ENCODE assay signal across 15 cellular contexts in genomic region chr7:568031-568680, GRCh38. TPM values are rescaled to one million over a fixed set of nuclear protein-coding genes. Genes with fewer than 3 reads are reported as not detected.
A peak's percentile ranks its signal among the peaks of the same experiment; 100 is the strongest.
DNase-seq lines count a peak whose midpoint lies in the region; FAIRE-seq and TF ChIP-seq lines count a peak whose summit lies in the region.
"Had no signal": no experiment of that assay in that cellular context is flagged by ENCODE, and none has a peak within 500 bp of the region (broad histone marks: within the 10 kb centered on the region; RNA-seq: fewer than 3 reads in every experiment).

No MANE protein-coding gene starts in this region.

- no peak for FAIRE-seq in small intestine (lab: Jason Lieb, UNC)
- FAIRE-seq: H54 had no signal

- H3K36me3 ChIP-seq in right atrium auricular region (no peaks in the 10 kb centered on the region), small intestine (ENCODE audit: control insufficient read depth in 2 of 2, insufficient read depth in 2 of 2, low read length in 2 of 2) (no peaks in the 10 kb centered on the region)
- H3K36me3 ChIP-seq: Peyer's patch had no signal

- H3K9me3 ChIP-seq in right atrium auricular region: no peaks in the 10 kb centered on the region
- H3K9me3 ChIP-seq in small intestine (ENCODE audit: control insufficient read depth, low read depth): no peaks in the 10 kb centered on the region
- H3K9me3 ChIP-seq: Peyer's patch had no signal

- peaks cover 0 to 36% of the 10 kb centered on the region in 2 donors for H3K4me1 ChIP-seq in right atrium auricular region
- no peaks in the 10 kb centered on the region for H3K4me1 ChIP-seq in small intestine (ENCODE audit: control insufficient read depth in 2 of 2, insufficient read depth in 1 of 2, low read depth in 1 of 2, low read length in 1 of 2)

- H3K27me3 ChIP-seq in right atrium auricular region: no peaks in the 10 kb centered on the region
- H3K27me3 ChIP-seq in small intestine (ENCODE audit: control insufficient read depth in 2 of 2, insufficient read depth in 2 of 2, low read length in 2 of 2): no peaks in the 10 kb centered on the region
- H3K27me3 ChIP-seq: Peyer's patch had no signal

- H3K4me1 Mint-ChIP-seq in progenitor cell of endocrine pancreas (ENCODE audit: low read depth) (no peaks in the 10 kb centered on the region), type B pancreatic cell (ENCODE audit: unreplicated experiment) (peaks cover under 1% of the 10 kb centered on the region)

- no peaks in the 10 kb centered on the region for H3K9me3 Mint-ChIP-seq in progenitor cell of endocrine pancreas (ENCODE audit: low read depth)
- no peaks in the 10 kb centered on the region for H3K9me3 Mint-ChIP-seq in type B pancreatic cell

- WGBS in small intestine, 3 donors: 69 to 91% (median 89%) methylated on average over 17 of the region's 17 CpGs

- H3K27ac ChIP-seq in right atrium auricular region (peak overlapping the region; percentile 41 to 59), small intestine (ENCODE audit: low read depth in 1 of 2, low read length in 1 of 2) (no peak overlapping the region)

- peak overlapping the region; percentile 62 for H3K27ac Mint-ChIP-seq in progenitor cell of endocrine pancreas
- H3K27ac Mint-ChIP-seq in type B pancreatic cell: no peak overlapping the region

- H3K4me3 Mint-ChIP-seq in progenitor cell of endocrine pancreas (ENCODE audit: low read depth) (no peak overlapping the region), type B pancreatic cell (no peak overlapping the region)

- no peaks in the 10 kb centered on the region for H3K27me3 Mint-ChIP-seq in progenitor cell of endocrine pancreas
- H3K27me3 Mint-ChIP-seq in type B pancreatic cell: no peaks in the 10 kb centered on the region

- TF ChIP-seq CTCF in right atrium auricular region (IDR thresholded peaks at IDR 0.05): no peak
- no peak for TF ChIP-seq CTCF in progenitor cell of endocrine pancreas (IDR thresholded peaks at IDR 0.05; ENCODE audit: unreplicated experiment)
- TF ChIP-seq CTCF in type B pancreatic cell (conservative IDR thresholded peaks at IDR 0.05): no peak

- no peak overlapping the region for H3K4me3 ChIP-seq in right atrium auricular region
- H3K4me3 ChIP-seq in small intestine (ENCODE audit: low read depth in 1 of 2, low read length in 2 of 2): no peak overlapping the region
- H3K4me3 ChIP-seq: Peyer's patch had no signal

- DNase-seq in dermis blood vessel endothelial cell (peak; percentile 15), right atrium auricular region (ENCODE audit: low spot score) (no peak), progenitor cell of endocrine pancreas (ENCODE audit: low spot score, unreplicated experiment) (no peak), GM19238 (ENCODE audit: insufficient read length, low spot score) (no peak), type B pancreatic cell (ENCODE audit: extremely low spot score, unreplicated experiment) (no peak), kidney tubule cell (ENCODE audit: low spot score) (no peak), small intestine (no peak)
- DNase-seq: C1 segment of cervical spinal cord, MM.1S, NCI-H1105, NCI-H2029, NCI-H2171 treated with DMSO at 0.1 percent for 48 hours, Peyer's patch, SHP77 treated with DMSO at 0.1 percent for 48 hours had no signal

- H3K36me3 Mint-ChIP-seq in progenitor cell of endocrine pancreas (ENCODE audit: insufficient read depth) (peaks cover 3% of the 10 kb centered on the region), type B pancreatic cell (no peaks in the 10 kb centered on the region)

RNA-seq across cellular contexts. Expression of gene PDGFA, which starts 48.5 kb away (rescaled TPM):
- total RNA-seq in dermis blood vessel endothelial cell (68.8 and 100 TPM in 2 replicates), right atrium auricular region (10 to 100 TPM; 31.8 to 34.2 TPM), progenitor cell of endocrine pancreas (81.2 and 86.2 TPM in 2 replicates), type B pancreatic cell (ENCODE audit: low replicate concordance) (28.1 and 49.7 TPM in 2 replicates)
- 10 to 100 TPM; 17.4 to 38.2 (median 26.5) TPM for polyA plus RNA-seq in small intestine

Comparison
In these comparisons a context has a peak if more than half of its experiments do, and no peak if none do; other contexts are left out.
1. H3K27ac ChIP-seq: peak in right atrium auricular region (2 of 2); none in small intestine (0 of 2).